ENCODE assay signal across 18 cellular contexts in the genomic region with DNA sequence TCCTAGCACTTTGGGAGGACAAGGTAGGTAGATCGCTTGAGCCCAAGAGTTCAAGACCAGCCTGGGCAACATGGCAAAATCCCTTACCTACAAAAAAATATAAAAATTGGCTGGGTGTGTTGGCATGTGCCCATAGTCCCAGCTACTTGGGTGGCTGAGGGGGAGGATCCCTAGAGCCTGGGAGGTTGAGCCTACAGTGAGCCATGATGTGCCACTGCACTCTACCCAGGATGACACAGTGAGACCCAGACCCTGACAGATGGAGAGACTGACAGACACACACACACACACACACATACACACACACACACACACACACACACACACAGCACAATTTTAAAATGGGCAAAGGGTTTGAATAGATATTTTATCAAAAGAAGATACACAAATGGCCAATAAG.
"Had no signal": no experiment of that assay in that cellular context is flagged by ENCODE, and none has a peak within 500 bp of the region (broad histone marks: within the 10 kb centered on the region; RNA-seq: fewer than 3 reads in every experiment).

No MANE protein-coding gene starts in this region.

- H3K36me3 ChIP-seq: MG63, SJSA1 had no signal

- H3K4me3 ChIP-seq: K562, MG63, SJSA1, SK-N-MC had no signal

- H3K27ac ChIP-seq: SJSA1, SK-N-MC had no signal

- H3K4me1 ChIP-seq: SJSA1 had no signal

- H3K4me3 Mint-ChIP-seq: IgD-negative memory B cell had no signal

- H3K27ac Mint-ChIP-seq: IgD-negative memory B cell had no signal

- H3K27me3 ChIP-seq: MG63, SJSA1 had no signal

- H3K4me1 Mint-ChIP-seq: IgD-negative memory B cell had no signal

- DNase-seq: MG63, NCI-H1092 treated with DMSO at 0.1 percent for 48 hours, NCI-H1436 treated with DMSO at 0.1 percent for 48 hours, NCI-H1694, NCI-H187 treated with DMSO at 0.1 percent for 48 hours, NCI-H2171, NCI-H446, NCI-H510A, NCI-H524 treated with DMSO at 0.1 percent for 48 hours, NCI-H69, NCI-H774, Right ventricle myocardium superior, RPMI8226, SIG-M5 had no signal

- ATAC-seq: K562 had no signal

- H3K9me3 ChIP-seq: SJSA1 had no signal
